23 cellular contexts compared by ENCODE assay signal in the genomic region with DNA sequence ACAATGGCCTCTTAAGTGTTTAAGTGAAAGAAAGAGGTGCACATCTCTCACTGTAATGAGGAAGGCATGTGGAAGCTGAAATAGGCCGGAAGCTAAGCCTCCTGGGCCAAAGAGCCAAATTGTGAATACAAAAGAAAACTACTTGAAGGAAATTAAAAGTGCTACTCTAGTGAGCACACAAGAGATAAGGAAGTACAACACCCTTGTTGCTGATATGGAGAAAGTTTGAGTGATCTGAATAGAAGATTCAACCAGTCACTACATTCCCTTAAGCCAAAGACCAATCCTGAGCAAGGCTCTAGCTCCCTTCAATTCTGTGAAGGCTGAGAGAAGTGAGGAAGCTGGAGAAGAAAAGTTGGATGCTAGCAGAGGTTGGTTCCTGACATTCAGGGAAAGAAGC. TPM values are rescaled to one million over a fixed set of nuclear protein-coding genes. Genes with fewer than 3 reads are reported as not detected.
A peak's percentile ranks its signal among the peaks of the same experiment; 100 is the strongest.
DNase-seq lines count a peak whose midpoint lies in the region; ATAC-seq, FAIRE-seq and TF ChIP-seq lines count a peak whose summit lies in the region.
"Had no signal": no experiment of that assay in that cellular context is flagged by ENCODE, and none has a peak within 500 bp of the region (broad histone marks: within the 10 kb centered on the region; RNA-seq: fewer than 3 reads in every experiment).

No MANE protein-coding gene starts in this region.

- intact Hi-C loops in Panc1 (cut with micrococcal nuclease; ENCODE audit: unreplicated experiment): no loop called here
- intact Hi-C loops in upper lobe of right lung (cut with DNase I): no loop called here
- intact Hi-C loops in adrenal gland (cut with DNase I): no loop called here

- H3K36me3 ChIP-seq in Panc1 (ENCODE audit: control insufficient read depth, insufficient read depth, low read length) (peaks cover 6% of the 10 kb centered on the region), keratinocyte (ENCODE audit: control insufficient read depth in 2 of 2, extremely low read depth in 1 of 2, insufficient read depth in 2 of 2, low read length in 2 of 2) (no peaks in the 10 kb centered on the region), upper lobe of right lung (no peaks in the 10 kb centered on the region), adrenal gland (replicated peaks in 1 of 2) (no peaks in the 10 kb centered on the region)
- H3K36me3 ChIP-seq: BLaER1 had no signal

- in situ Hi-C loops in Panc1 (cut with HindIII; ENCODE audit: low pct_unique_long_range_greater_than_20kb, low sequenced_read_pairs): no loop called here

- no peak for TF ChIP-seq POLR2A in H54 (IDR thresholded peaks at IDR 0.05; ENCODE audit: low read depth, low read length)
- no peak for TF ChIP-seq POLR2A in adrenal gland (IDR thresholded peaks at IDR 0.05)

- no peaks in the 10 kb centered on the region for H3K9me1 ChIP-seq in keratinocyte (ENCODE audit: control insufficient read depth, extremely low read depth, insufficient read depth, low read length)

- H3K79me2 ChIP-seq in keratinocyte (ENCODE audit: control insufficient read depth, insufficient read depth, low read length): no peaks in the 10 kb centered on the region

- H3K27me3 ChIP-seq in Panc1 (ENCODE audit: control insufficient read depth, insufficient read depth, low read length) (no peaks in the 10 kb centered on the region), keratinocyte (ENCODE audit: control insufficient read depth, extremely low read depth, insufficient read depth, low read length) (no peaks in the 10 kb centered on the region), upper lobe of right lung (peaks cover 8% of the 10 kb centered on the region), adrenal gland (no peaks in the 10 kb centered on the region)
- H3K27me3 ChIP-seq: BLaER1 had no signal

- POLR2A ChIA-PET in Panc1 (lab: Charles Lee): no interaction called here

- H3K9ac ChIP-seq in keratinocyte (ENCODE audit: control insufficient read depth, extremely low read depth, insufficient read depth, low read length): no peak overlapping the region
- H3K9ac ChIP-seq: BLaER1 had no signal

- FAIRE-seq in H54 (lab: Jason Lieb, UNC) (peak; percentile 60), keratinocyte (lab: Jason Lieb, UNC) (peak; percentile 23)
- FAIRE-seq: GM12878 had no signal

- H3K4me3 ChIP-seq in Panc1 (ENCODE audit: low read depth in 2 of 2, low read length in 2 of 2): no peak overlapping the region
- H3K4me3 ChIP-seq in keratinocyte (ENCODE audit: control insufficient read depth in 2 of 3, extremely low read depth in 1 of 3, insufficient read depth in 2 of 3, low read depth in 1 of 3, low read length in 3 of 3): no peak overlapping the region
- H3K4me3 ChIP-seq in upper lobe of right lung: no peak overlapping the region
- no peak overlapping the region for H3K4me3 ChIP-seq in adrenal gland
- H3K4me3 ChIP-seq: BLaER1, GM12878 had no signal

- no peak for DNase-seq in H54 (ENCODE audit: insufficient read length, low spot score)
- DNase-seq in Panc1 (ENCODE audit: low read depth, low spot score): no peak
- DNase-seq in keratinocyte (ENCODE audit: low read depth, low spot score): no peak
- no peak for DNase-seq in upper lobe of right lung
- DNase-seq in NCI-H345 treated with DMSO at 0.1 percent for 48 hours (lab: John Stamatoyannopoulos, UW; ENCODE audit: unreplicated experiment): no peak
- no peak for DNase-seq in epidermal melanocyte (ENCODE audit: insufficient read length, low spot score)
- no peak for DNase-seq in adrenal gland
- DNase-seq: ACHN; CD4-positive, alpha-beta T cell; DND-41; H9; Karpas-422; MV-4-11; NCI-H1694; NCI-H2081; NCI-H2171; NCI-H446 treated with DMSO at 0.1 percent for 48 hours; NCI-H526 treated with DMSO at 0.1 percent for 48 hours; OCI-M1; Right ventricle myocardium superior; SW 1271 had no signal

- ATAC-seq in Panc1 (no peak), upper lobe of right lung (peak; percentile 32)
- ATAC-seq: GM12878 had no signal

- dilution Hi-C loops in keratinocyte (cut with MboI; ENCODE audit: extremely low pct_ligation_motif_present, low sequenced_read_pairs): loop anchor here (25.0 kb wide), 1 partner anchor 240 kb away; no protein-coding TSS in a partner anchor

- H3K9me3 ChIP-seq in Panc1 (ENCODE audit: control insufficient read depth, insufficient read depth, low read depth, low read length) (peaks cover 37% of the 10 kb centered on the region; the same call in 1 of the 2 replicates), keratinocyte (ENCODE audit: control insufficient read depth, low read depth, low read length) (no peaks in the 10 kb centered on the region), upper lobe of right lung (no peaks in the 10 kb centered on the region), adrenal gland (replicated peaks in 1 of 3) (no peaks in the 10 kb centered on the region)
- H3K9me3 ChIP-seq: BLaER1 had no signal

- peak overlapping the region; percentile 26 for H2AFZ ChIP-seq in keratinocyte (ENCODE audit: control insufficient read depth, low read length)

- H3K4me1 ChIP-seq in Panc1 (ENCODE audit: control insufficient read depth, insufficient read depth, low read length): peaks cover 28% of the 10 kb centered on the region
- peaks cover 26% of the 10 kb centered on the region for H3K4me1 ChIP-seq in keratinocyte (ENCODE audit: control insufficient read depth, extremely low read depth, insufficient read depth, low read length)
- H3K4me1 ChIP-seq in upper lobe of right lung: no peaks in the 10 kb centered on the region
- no peaks in the 10 kb centered on the region for H3K4me1 ChIP-seq in adrenal gland (replicated peaks in 1 of 2)

- H3K4me2 ChIP-seq in keratinocyte (ENCODE audit: control insufficient read depth, extremely low read depth, insufficient read depth, low read depth, low read length): no peak overlapping the region
- H3K4me2 ChIP-seq: BLaER1 had no signal

- no peaks in the 10 kb centered on the region for H4K20me1 ChIP-seq in keratinocyte (ENCODE audit: control insufficient read depth, extremely low read depth, insufficient read depth, low read length)
- H4K20me1 ChIP-seq: BLaER1 had no signal

- peak overlapping the region; percentile 93 for H3K27ac ChIP-seq in Panc1 (ENCODE audit: low read length)
- no peak overlapping the region for H3K27ac ChIP-seq in keratinocyte (ENCODE audit: control insufficient read depth, insufficient read depth, low read length)
- no peak overlapping the region for H3K27ac ChIP-seq in upper lobe of right lung
- no peak overlapping the region for H3K27ac ChIP-seq in adrenal gland
- H3K27ac ChIP-seq: BLaER1 had no signal

- BruUV-seq in Panc1 (replicated peaks; lab: Mats Ljungman, UMichigan): no TSS peak

- CTCF ChIA-PET in Panc1 (lab: Charles Lee): no interaction called here

- WGBS in adrenal gland, 4 donors: 82 to 96% (median 85%) methylated on average over 1 of the region's 1 CpG

- TF ChIP-seq CTCF in Panc1 (IDR thresholded peaks at IDR 0.05) (no peak), keratinocyte (optimal IDR thresholded peaks at IDR 0.05 in 1 of 3, IDR thresholded peaks at IDR 0.05 in 1 of 3, conservative IDR thresholded peaks at IDR 0.05 in 1 of 3; ENCODE audit: extremely low read depth in 1 of 3, insufficient read depth in 2 of 3, low read length in 3 of 3) (no peak), upper lobe of right lung (IDR thresholded peaks at IDR 0.05) (no peak), adrenal gland (IDR thresholded peaks at IDR 0.05) (no peak)

RNA-seq across cellular contexts. Expression of a gene that starts 8.2 kb away (rescaled TPM):
- 563 TPM for total RNA-seq in Panc1 (2021; ENCODE audit: unreplicated experiment)
- 415 TPM for polyA plus RNA-seq in Panc1 (2012; ENCODE audit: insufficient read length)
- 78.4 to 320 TPM (median 223 TPM) in 3 replicates for polyA plus RNA-seq in keratinocyte
- 43.2 TPM for polyA plus RNA-seq in keratinocyte (2011; ENCODE audit: low read depth)
- polyA plus RNA-seq in keratinocyte (2011; cell fraction: cytosol; rRNA removed): 68.2 and 168 TPM in 2 replicates
- polyA plus RNA-seq in keratinocyte (2011; cell fraction: nucleus; rRNA removed): 195 and 207 TPM in 2 replicates
- polyA plus RNA-seq in keratinocyte (2012; ENCODE audit: low replicate concordance): 53.9 and 191 TPM in 2 replicates
- 40.7 to 108 TPM (median 51.2 TPM) in 3 replicates for polyA minus RNA-seq in keratinocyte
- 98.8 TPM for polyA minus RNA-seq in keratinocyte (2011; cell fraction: cytosol; rRNA and poly(A)+ RNA removed)
- polyA minus RNA-seq in keratinocyte (2011; cell fraction: nucleus; rRNA and poly(A)+ RNA removed): 54.3 and 92.1 TPM in 2 replicates
- 3.7 TPM for total RNA-seq in upper lobe of right lung
- 1 to 10 TPM in 2 of 8 donors, under 1 TPM in 1, not detected in 5; 0.21 to 1.7 (median 1.2) TPM for total RNA-seq in adrenal gland
- polyA plus RNA-seq in adrenal gland: 1 to 10 TPM in 2 of 3 donors, under 1 TPM in 1; 0.31 to 1.5 (median 1.4) TPM
- total RNA-seq: CD4-positive, alpha-beta T cell; Right ventricle myocardium superior had no signal

Comparison
In these comparisons a context has a peak if more than half of its experiments do, and no peak if none do; other contexts are left out.
1. RNA of a gene that starts 8.2 kb away (total RNA-seq): 563 TPM in Panc1 (single experiment); 3.7 TPM in upper lobe of right lung (single experiment) and 0.21 to 1.7 TPM in adrenal gland; every median in the first group is over 100 times any median in the second.